13 cellular contexts compared by ENCODE assay signal in the genomic region with DNA sequence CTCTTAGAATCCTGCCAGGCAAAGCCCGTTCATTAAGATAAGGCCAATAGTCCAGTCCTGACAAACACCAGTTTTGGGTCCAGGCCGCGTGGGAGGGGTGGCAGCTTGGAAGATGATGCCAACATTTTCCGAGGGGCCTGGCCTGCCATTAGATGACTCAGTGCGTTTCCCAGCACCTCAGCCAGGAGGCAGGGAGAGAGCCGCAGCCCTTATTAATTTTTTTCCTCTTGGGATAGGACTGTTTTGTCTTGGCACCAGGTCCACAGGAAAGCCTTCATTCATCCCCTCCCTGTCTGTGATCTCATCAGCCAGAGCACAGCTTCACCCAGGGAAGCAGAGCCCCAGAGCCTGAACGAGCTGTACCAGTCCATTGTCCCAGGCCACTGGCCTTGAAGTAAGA. TPM values are rescaled to one million over a fixed set of nuclear protein-coding genes. Genes with fewer than 3 reads are reported as not detected.
DNase-seq lines count a peak whose midpoint lies in the region; ATAC-seq and TF ChIP-seq lines count a peak whose summit lies in the region.
"Had no signal": no experiment of that assay in that cellular context is flagged by ENCODE, and none has a peak within 500 bp of the region (broad histone marks: within the 10 kb centered on the region; RNA-seq: fewer than 3 reads in every experiment).

No MANE protein-coding gene starts in this region.

- H3K27ac ChIP-seq in osteoblast (ENCODE audit: low read depth, low read length), result peak overlapping the region; percentile 59
- H3K27ac ChIP-seq: transverse colon had no signal

- no TSS peak for BruUV-seq in Calu3 (replicated peaks; lab: Mats Ljungman, UMichigan)

- no peak overlapping the region for H3K27ac Mint-ChIP-seq in Calu3 (ENCODE audit: unreplicated experiment)
- H3K27ac Mint-ChIP-seq: natural killer cell had no signal

- intact Hi-C loops in Right ventricle myocardium superior (cut with DNase I) (no loop called here), Calu3 (cut with micrococcal nuclease; ENCODE audit: unreplicated experiment) (no loop called here)

- H3K36me3 Mint-ChIP-seq in Calu3 (ENCODE audit: insufficient read depth, unreplicated experiment), result peaks cover 10% of the 10 kb centered on the region
- H3K36me3 Mint-ChIP-seq: natural killer cell had no signal

- H3K4me2 ChIP-seq in osteoblast (ENCODE audit: insufficient read depth, low read length), result peak overlapping the region; percentile 41

- H3K4me1 ChIP-seq in osteoblast (ENCODE audit: insufficient read depth, low read length), result peaks cover 13% of the 10 kb centered on the region

- H2AFZ ChIP-seq in osteoblast (ENCODE audit: low read length), result peak overlapping the region; percentile 77

- DNase-seq in AG10803 (ENCODE audit: low read depth) (peak; percentile 72), amniotic epithelial cell (ENCODE audit: low read depth) (peak; percentile 66), Right ventricle myocardium superior (peak; percentile 78), osteoblast (ENCODE audit: insufficient read length, low spot score, missing footprints) (peak; percentile 91), Calu3 (no peak)
- DNase-seq in activated CD8-positive, alpha-beta memory T cell treated with anti-CD3 and anti-CD28 coated beads, Interleukin-2, amount 50 U/mL, for 48 hours, result no peak
- DNase-seq: natural killer cell; NCI-H524 treated with DMSO at 0.1 percent for 48 hours; stimulated activated CD4-positive, alpha-beta T cell treated with anti-CD3 and anti-CD28 coated beads, Interleukin-4, amount 100 ng/mL, for 1 hour; T-helper 1 cell; transverse colon had no signal

- H3K79me2 ChIP-seq in osteoblast (ENCODE audit: insufficient read depth, low read length), result peaks cover 2% of the 10 kb centered on the region

- H3K27me3 ChIP-seq in osteoblast (ENCODE audit: insufficient read depth, low read length), result peaks cover 4% of the 10 kb centered on the region
- H3K27me3 ChIP-seq: transverse colon had no signal

- H3K4me3 Mint-ChIP-seq in Calu3 (ENCODE audit: low read depth, unreplicated experiment), result no peak overlapping the region
- H3K4me3 Mint-ChIP-seq: natural killer cell had no signal

- no peaks in the 10 kb centered on the region for H3K9me3 ChIP-seq in osteoblast (ENCODE audit: low read depth, low read length)
- H3K9me3 ChIP-seq: transverse colon had no signal

- ATAC-seq in Right ventricle myocardium superior (ENCODE audit: poor library complexity), result peak; percentile 2
- ATAC-seq in GM18498 (IDR thresholded peaks at IDR 0.05; ENCODE audit: unreplicated experiment), result no peak
- no peak for ATAC-seq in GM19395 (IDR thresholded peaks at IDR 0.05; ENCODE audit: unreplicated experiment)
- ATAC-seq: natural killer cell had no signal

- H3K36me3 ChIP-seq in osteoblast (ENCODE audit: insufficient read depth, low read length), result no peaks in the 10 kb centered on the region
- H3K36me3 ChIP-seq: transverse colon had no signal

- no peaks in the 10 kb centered on the region for H4K20me1 ChIP-seq in osteoblast (ENCODE audit: insufficient read depth, low read length)

- no peaks in the 10 kb centered on the region for H3K9me3 Mint-ChIP-seq in Calu3 (ENCODE audit: low read depth, unreplicated experiment)
- H3K9me3 Mint-ChIP-seq: natural killer cell had no signal

- no peak overlapping the region for H3K4me3 ChIP-seq in AG10803 (ENCODE audit: low read length)
- no peak overlapping the region for H3K4me3 ChIP-seq in osteoblast (ENCODE audit: insufficient read depth, low read length)
- H3K4me3 ChIP-seq: transverse colon had no signal

- CTCF ChIA-PET in Calu3 (lab: Charles Lee), result no interaction called here

- H3K4me1 Mint-ChIP-seq in Calu3 (ENCODE audit: low read depth, unreplicated experiment), result no peaks in the 10 kb centered on the region

- TF ChIP-seq CTCF in AG10803 (conservative IDR thresholded peaks at IDR 0.05; ENCODE audit: low read length), result 0 out of 2 replicates have a peak, but pooled peaks have one; percentile 4
- TF ChIP-seq CTCF in osteoblast (IDR thresholded peaks at IDR 0.05; ENCODE audit: extremely low read depth, low read depth, low read length), result no peak
- no peak for TF ChIP-seq CTCF in Calu3 (IDR thresholded peaks at IDR 0.05; ENCODE audit: unreplicated experiment)

- peaks cover 14% of the 10 kb centered on the region for H3K27me3 Mint-ChIP-seq in Calu3 (ENCODE audit: unreplicated experiment)

RNA-seq across cellular contexts. Expression of a gene that starts 4.7 kb away (rescaled TPM):
- total RNA-seq in Right ventricle myocardium superior, result 24.8 TPM
- total RNA-seq in osteoblast, result 69.8 and 72.8 TPM in 2 replicates
- 40.5 and 40.8 TPM in 2 replicates for total RNA-seq in Calu3 (2022)

RNA-seq across cellular contexts. Expression of a gene that starts 33.3 kb away (rescaled TPM):
- not detected for total RNA-seq in Right ventricle myocardium superior
- total RNA-seq in osteoblast, result not detected in 2 replicates
- not detected in 2 replicates for total RNA-seq in Calu3 (2022)
- total RNA-seq: transverse colon had no signal

RNA-seq across cellular contexts. Expression of a gene that starts 48.0 kb away (rescaled TPM):
- 939 TPM for total RNA-seq in Right ventricle myocardium superior
- total RNA-seq in osteoblast, result 1,921 and 2,089 TPM in 2 replicates
- total RNA-seq in Calu3 (2022), result 739 and 842 TPM in 2 replicates

Comparison
In these comparisons a context has a peak if more than half of its experiments do, and no peak if none do; other contexts are left out.
1. DNase-seq: peak in AG10803 (single experiment), amniotic epithelial cell (single experiment), Right ventricle myocardium superior (single experiment) and osteoblast (single experiment); none in activated CD8-positive, alpha-beta memory T cell treated with anti-CD3 and anti-CD28 coated beads, Interleukin-2, amount 50 U/mL, for 48 hours (single experiment) and Calu3 (single experiment).